ENCODE assay signal across 8 cellular contexts in genomic region chr16:71845639-71846431, GRCh38. TPM values are rescaled to one million over a fixed set of nuclear protein-coding genes. Genes with fewer than 3 reads are reported as not detected.
DNase-seq lines count a peak whose midpoint lies in the region; ATAC-seq and TF ChIP-seq lines count a peak whose summit lies in the region.

ATXN1L (plus strand) TSS chr16:71845976; CDS start chr16:71849741, 3,765 bp downstream.

- H3K4me1 ChIP-seq in HUES64 (ENCODE audit: insufficient read depth, low read length) (peaks cover 7% of the 10 kb centered on the region; the same call in 1 of the 2 replicates), mucosa of rectum (ENCODE audit: control insufficient read depth in 2 of 2, insufficient read depth in 2 of 2, low read length in 2 of 2) (peaks cover 8% of the 10 kb centered on the region in 2 donors)

- peak; percentile 98 for DNase-seq in DMS 273 (lab: John Stamatoyannopoulos, UW; ENCODE audit: unreplicated experiment)
- peak; percentile 95 for DNase-seq in OCI-M1 (lab: John Stamatoyannopoulos, UW)
- peak; percentile 95 for DNase-seq in activated T-cell treated with anti-CD3 and anti-CD28 coated beads for 48 hours (ENCODE audit: low read depth)
- peak; percentile 96 to 98 for DNase-seq in erythroblast (lab: John Stamatoyannopoulos, UW)
- DNase-seq in stimulated activated CD8-positive, alpha-beta memory T cell treated with anti-CD3 and anti-CD28 coated beads, Interleukin-4, amount 100 ng/mL, for 4 hours (ENCODE audit: low read depth in 2 of 2, low spot score in 1 of 2) = peak; percentile 82 to 87

- peak; percentile 60 for ATAC-seq in GM21515 (IDR thresholded peaks at IDR 0.05; ENCODE audit: unreplicated experiment)

- WGBS in HUES64 = under 1% methylated on average over 62 of the region's 62 CpGs

- TF ChIP-seq POLR2A in erythroblast (IDR thresholded peaks at IDR 0.05; ENCODE audit: low read length) = peak; percentile 77

- H3K9ac ChIP-seq in HUES64 (ENCODE audit: low read depth, low read length) (peak within 1 kb of the TSS; percentile 66), mucosa of rectum (ENCODE audit: low read depth in 1 of 2, low read length in 2 of 2) (peak within 1 kb of the TSS; percentile 92 to 96)

- peak within 1 kb of the TSS; percentile 68 for H3K27ac ChIP-seq in HUES64 (ENCODE audit: low read depth, low read length)
- H3K27ac ChIP-seq in mucosa of rectum (ENCODE audit: low read depth in 2 of 2, low read length in 2 of 2) = peak within 1 kb of the TSS; percentile 70 to 86

- H3K36me3 ChIP-seq in HUES64 (ENCODE audit: insufficient read depth, low read length) = peaks cover 30% of the 10 kb centered on the region
- H3K36me3 ChIP-seq in mucosa of rectum (ENCODE audit: control insufficient read depth in 2 of 2, insufficient read depth in 2 of 2, low read length in 2 of 2) = peaks cover 20 to 22% of the 10 kb centered on the region in 2 donors

- peak within 1 kb of the TSS; percentile 83 for H3K4me3 ChIP-seq in HUES64 (ENCODE audit: low read length)
- peak within 1 kb of the TSS; percentile 78 to 95 for H3K4me3 ChIP-seq in mucosa of rectum (ENCODE audit: low read length in 2 of 2)

- H3K27me3 ChIP-seq in HUES64 (ENCODE audit: insufficient read depth, low read length) = no peaks in the 10 kb centered on the region
- H3K27me3 ChIP-seq in mucosa of rectum (ENCODE audit: control insufficient read depth in 2 of 2, insufficient read depth in 2 of 2, low read length in 2 of 2) = no peaks in the 10 kb centered on the region

- H3K9me3 ChIP-seq in HUES64 (ENCODE audit: insufficient read depth, low read depth, low read length) = no peaks in the 10 kb centered on the region
- no peaks in the 10 kb centered on the region for H3K9me3 ChIP-seq in mucosa of rectum (ENCODE audit: control insufficient read depth in 2 of 2, low read length in 2 of 2)

RNA-seq across cellular contexts. Expression of gene ATXN1L, which starts in this region (rescaled TPM):
- polyA plus RNA-seq in HUES64 (2013, experiment 1 of 2) = 12.9 TPM
- polyA plus RNA-seq in HUES64 (2013, experiment 2 of 2) = 12.7 TPM

Comparison
In these comparisons a context has a peak if more than half of its experiments do, and no peak if none do; other contexts are left out.
1. Peak in every context shown above with its lines: DNase-seq, ATAC-seq, H3K4me3 ChIP-seq and H3K27ac ChIP-seq.